In genomic region chr18:8283901-8284585, GRCh38 we compare ENCODE assay signal across 12 cellular contexts.
DNase-seq lines count a peak whose midpoint lies in the region; ATAC-seq and TF ChIP-seq lines count a peak whose summit lies in the region.
"Had no signal": no experiment of that assay in that cellular context is flagged by ENCODE, and none has a peak within 500 bp of the region (broad histone marks: within the 10 kb centered on the region; RNA-seq: fewer than 3 reads in every experiment).

No MANE protein-coding gene starts in this region.

- intact Hi-C loops in ascending aorta (cut with DNase I): no loop called here

- no peaks in the 10 kb centered on the region for H3K27me3 ChIP-seq in ascending aorta

- H3K36me3 ChIP-seq in ascending aorta: no peaks in the 10 kb centered on the region

- H3K9me3 ChIP-seq in ascending aorta: no peaks in the 10 kb centered on the region

- H3K27ac ChIP-seq in ascending aorta: no peak overlapping the region

- TF ChIP-seq CTCF in astrocyte of the spinal cord (IDR thresholded peaks at IDR 0.05; ENCODE audit: low read depth, low read length): no peak
- no peak for TF ChIP-seq CTCF in ascending aorta (IDR thresholded peaks at IDR 0.05)

- in situ Hi-C loops in astrocyte of the spinal cord (cut with HindIII; ENCODE audit: low sequenced_read_pairs): no loop called here

- ATAC-seq in GM18873 (IDR thresholded peaks at IDR 0.05; ENCODE audit: low FRiP score, unreplicated experiment): no peak

- peak; percentile 40 for DNase-seq in HCEC 1CT
- DNase-seq in astrocyte of the spinal cord (ENCODE audit: low read depth, low spot score): peak; percentile 75
- DNase-seq in hepatic stellate cell (ENCODE audit: low spot score): peak; percentile 22
- DNase-seq in stromal cell of bone marrow (ENCODE audit: low read depth): peak; percentile 20
- no peak for DNase-seq in KG1 (lab: John Stamatoyannopoulos, UW)
- no peak for DNase-seq in ascending aorta (ENCODE audit: low spot score in 2 of 2)
- DNase-seq: activated gamma-delta T cell treated with Interleukin-2 at 50 U/mL for 16 hours; CD4-positive, alpha-beta T cell; head of caudate nucleus; kidney; posterior cingulate gyrus had no signal

- no peak overlapping the region for H3K4me3 ChIP-seq in astrocyte of the spinal cord (ENCODE audit: low read depth, low read length)
- no peak overlapping the region for H3K4me3 ChIP-seq in ascending aorta

- H3K4me1 ChIP-seq in ascending aorta: peaks cover 0 to 12% of the 10 kb centered on the region in 2 donors

Comparison
In these comparisons a context has a peak if more than half of its experiments do, and no peak if none do; other contexts are left out.
1. DNase-seq: peak in HCEC 1CT (single experiment), astrocyte of the spinal cord (single experiment), hepatic stellate cell (single experiment) and stromal cell of bone marrow (single experiment); none in KG1 (single experiment) and ascending aorta (0 of 2).